Comparison of ENCODE assay signal across 29 cellular contexts in genomic region chr7:123538897-123539296, GRCh38. TPM values are rescaled to one million over a fixed set of nuclear protein-coding genes. Genes with fewer than 3 reads are reported as not detected.
DNase-seq lines count a peak whose midpoint lies in the region; ATAC-seq, FAIRE-seq and TF ChIP-seq lines count a peak whose summit lies in the region.
"Had no signal": no experiment of that assay in that cellular context is flagged by ENCODE, and none has a peak within 500 bp of the region (broad histone marks: within the 10 kb centered on the region; RNA-seq: fewer than 3 reads in every experiment).

No MANE protein-coding gene starts in this region.

- H3K36me3 ChIP-seq in astrocyte (ENCODE audit: insufficient read depth, low read length): no peaks in the 10 kb centered on the region
- H3K36me3 ChIP-seq in psoas muscle (ENCODE audit: insufficient read depth in 1 of 2, low read depth in 1 of 2): peaks cover 0 to 9% of the 10 kb centered on the region in 2 donors
- H3K36me3 ChIP-seq: HAP-1 had no signal

- no peak overlapping the region for H3K27ac ChIP-seq in astrocyte (ENCODE audit: low read depth, low read length)
- H3K27ac ChIP-seq in psoas muscle: peak overlapping the region; percentile 60
- H3K27ac ChIP-seq: coronary artery, tibial nerve had no signal

- no peak for TF ChIP-seq CTCF in astrocyte (IDR thresholded peaks at IDR 0.05; ENCODE audit: insufficient read depth, low read depth, low read length)
- TF ChIP-seq CTCF in psoas muscle (IDR thresholded peaks at IDR 0.05): no peak

- H2AFZ ChIP-seq in astrocyte (ENCODE audit: low read depth, low read length): no peak overlapping the region

- intact Hi-C loops in psoas muscle (cut with DNase I): loop anchor here in 1 of 2 donors (5.0 kb wide), 1 partner anchor 47 kb away; no protein-coding TSS in a partner anchor

- FAIRE-seq in astrocyte (lab: Jason Lieb, UNC): no peak
- FAIRE-seq: endometrium, HTR-8/SVneo had no signal

- H3K4me2 ChIP-seq in astrocyte (ENCODE audit: low read length): peak overlapping the region; percentile 63

- H3K4me3 Mint-ChIP-seq in astrocyte (ENCODE audit: unreplicated experiment): no peak overlapping the region
- H3K4me3 Mint-ChIP-seq: activated naive CD8-positive, alpha-beta T cell; activated T-helper 17 cell treated with anti-CD3 and anti-CD28 coated beads, Interleukin-2, amount 50 U/mL, for 72 hours; CD14-positive monocyte; stimulated activated naive CD8-positive, alpha-beta T cell treated with anti-CD3 and anti-CD28 coated beads, Interleukin-15, amount 100 ng/mL, for 72 hours had no signal

- no peaks in the 10 kb centered on the region for H3K27me3 Mint-ChIP-seq in astrocyte (ENCODE audit: low read depth, unreplicated experiment)
- H3K27me3 Mint-ChIP-seq: activated naive CD8-positive, alpha-beta T cell; naive B cell had no signal

- H3K4me1 ChIP-seq in astrocyte (ENCODE audit: insufficient read depth, low read length): peaks cover 15% of the 10 kb centered on the region
- H3K4me1 ChIP-seq in psoas muscle: peaks cover 9% of the 10 kb centered on the region

- H3K27me3 ChIP-seq in astrocyte (ENCODE audit: insufficient read depth, low read length): no peaks in the 10 kb centered on the region
- H3K27me3 ChIP-seq in psoas muscle (ENCODE audit: insufficient read depth in 3 of 3, low read length in 2 of 3): no peaks in the 10 kb centered on the region
- H3K27me3 ChIP-seq: SJSA1, tibial nerve had no signal

- H4K20me1 ChIP-seq in astrocyte (ENCODE audit: insufficient read depth, low read length): no peaks in the 10 kb centered on the region

- in situ Hi-C loops in Caki2 (cut with HindIII; ENCODE audit: low pct_unique_long_range_greater_than_20kb, low sequenced_read_pairs): no loop called here

- H3K36me3 Mint-ChIP-seq in astrocyte (ENCODE audit: low read depth, unreplicated experiment): no peaks in the 10 kb centered on the region
- H3K36me3 Mint-ChIP-seq: activated naive CD8-positive, alpha-beta T cell had no signal

- H3K9me3 ChIP-seq in astrocyte (ENCODE audit: insufficient read depth, low read depth, low read length): no peaks in the 10 kb centered on the region
- no peaks in the 10 kb centered on the region for H3K9me3 ChIP-seq in psoas muscle
- H3K9me3 ChIP-seq: HAP-1, SJSA1, tibial nerve had no signal

- DNase-seq in Caki2 (ENCODE audit: low read depth) (peak; percentile 17), NCI-H226 (peak; percentile 21), astrocyte (ENCODE audit: low read depth) (no peak), psoas muscle (no peak), NCI-H774 (lab: John Stamatoyannopoulos, UW) (no peak)
- DNase-seq: activated CD4-positive, alpha-beta T cell treated with anti-CD3 and anti-CD28 coated beads, Interleukin-2, amount 50 U/mL, for 1 hour; activated CD8-positive, alpha-beta memory T cell treated with anti-CD3 and anti-CD28 coated beads, Interleukin-2, amount 50 U/mL, for 4 hours; GDM1; glutamatergic neuron; left colon; mesendoderm; naive B cell; NCI-H1092; NCI-H187 treated with DMSO at 0.1 percent for 48 hours; nucleus accumbens; stimulated activated naive CD8-positive, alpha-beta T cell treated with anti-CD3 and anti-CD28 coated beads, Interleukin-15, amount 100 ng/mL, for 72 hours had no signal

- peaks cover 13% of the 10 kb centered on the region for H3K4me1 Mint-ChIP-seq in astrocyte (ENCODE audit: low read depth, unreplicated experiment)

- no peaks in the 10 kb centered on the region for H3K9me3 Mint-ChIP-seq in astrocyte (ENCODE audit: unreplicated experiment)
- H3K9me3 Mint-ChIP-seq: activated T-helper 17 cell treated with anti-CD3 and anti-CD28 coated beads, Interleukin-2, amount 50 U/mL, for 72 hours; brain; naive B cell; stimulated activated naive CD8-positive, alpha-beta T cell treated with anti-CD3 and anti-CD28 coated beads, Interleukin-15, amount 100 ng/mL, for 72 hours had no signal

- H3K27ac Mint-ChIP-seq in astrocyte (ENCODE audit: unreplicated experiment): no peak overlapping the region
- H3K27ac Mint-ChIP-seq: activated naive CD8-positive, alpha-beta T cell; activated T-helper 17 cell treated with anti-CD3 and anti-CD28 coated beads, Interleukin-2, amount 50 U/mL, for 72 hours; stimulated activated naive CD8-positive, alpha-beta T cell treated with anti-CD3 and anti-CD28 coated beads, Interleukin-15, amount 100 ng/mL, for 72 hours had no signal

- ATAC-seq in psoas muscle (no peak), HG02798 (IDR thresholded peaks at IDR 0.05; ENCODE audit: poor library complexity, unreplicated experiment) (no peak), HG03520 (IDR thresholded peaks at IDR 0.05; ENCODE audit: unreplicated experiment) (no peak), HG03045 (IDR thresholded peaks at IDR 0.05; ENCODE audit: unreplicated experiment) (no peak)
- ATAC-seq: activated T-helper 17 cell treated with anti-CD3 and anti-CD28 coated beads, Interleukin-2, amount 50 U/mL, for 72 hours; left colon; stimulated activated naive CD8-positive, alpha-beta T cell treated with anti-CD3 and anti-CD28 coated beads, Interleukin-15, amount 100 ng/mL, for 72 hours had no signal

- 93 to 100% (median 96%) methylated on average over 1 of the region's 1 CpG for WGBS in psoas muscle, 3 donors

- no peak overlapping the region for H3K9ac ChIP-seq in astrocyte (ENCODE audit: low read length)

- H3K79me2 ChIP-seq in astrocyte (ENCODE audit: insufficient read depth, low read length): no peaks in the 10 kb centered on the region

- H3K4me3 ChIP-seq in astrocyte (ENCODE audit: insufficient read depth, low read depth, low read length) (no peak overlapping the region), psoas muscle (no peak overlapping the region)
- H3K4me3 ChIP-seq: coronary artery, HAP-1, SJSA1, tibial nerve had no signal

RNA-seq across cellular contexts. Expression of gene IQUB, which starts 4.5 kb away (rescaled TPM):
- 0.10 TPM in 1 of 2 replicates, not detected in the other for total RNA-seq in Caki2 (2014; rRNA removed; shearing (Covaris generic); ENCODE audit: low replicate concordance)
- 0.50 and 0.59 TPM in 2 replicates for total RNA-seq in astrocyte
- 1 to 10 TPM in 1 of 4 donors, under 1 TPM in 3; 0.32 to 3.5 (median 0.49) TPM for total RNA-seq in psoas muscle
- under 1 TPM; 0.14 to 0.60 (median 0.28) TPM for polyA plus RNA-seq in psoas muscle
- polyA plus RNA-seq: CD14-positive monocyte had no signal

RNA-seq across cellular contexts. Expression of gene NDUFA5, which starts 18.7 kb away (rescaled TPM):
- total RNA-seq in Caki2 (2014; rRNA removed; shearing (Covaris generic); ENCODE audit: low replicate concordance): 44.3 and 47.3 TPM in 2 replicates
- total RNA-seq in astrocyte: 48.9 and 50.4 TPM in 2 replicates
- 100 to 1,000 TPM; 139 to 211 (median 173) TPM for total RNA-seq in psoas muscle
- 100 to 1,000 TPM in 2 of 3 donors, 10 to 100 TPM in 1; 99.2 to 234 (median 192) TPM for polyA plus RNA-seq in psoas muscle

Comparison
In these comparisons a context has a peak if more than half of its experiments do, and no peak if none do; other contexts are left out.
1. DNase-seq: peak in Caki2 (single experiment) and NCI-H226 (single experiment); none in astrocyte (single experiment), psoas muscle (0 of 2) and NCI-H774 (single experiment).